8 cellular contexts compared by ENCODE assay signal in genomic region chr14:51094282-51094821, GRCh38.
DNase-seq lines count a peak whose midpoint lies in the region; ATAC-seq and TF ChIP-seq lines count a peak whose summit lies in the region.

No MANE protein-coding gene starts in this region.

- peaks cover 12% of the 10 kb centered on the region for H3K27me3 ChIP-seq in RWPE2 (ENCODE audit: insufficient read depth, poor library complexity, severe bottlenecking)

- no peaks in the 10 kb centered on the region for H3K36me3 ChIP-seq in RWPE2 (ENCODE audit: low read depth)

- H3K9me3 Mint-ChIP-seq in central memory CD8-positive, alpha-beta T cell, result no peaks in the 10 kb centered on the region
- no peaks in the 10 kb centered on the region for H3K9me3 Mint-ChIP-seq in memory B cell

- peak overlapping the region; percentile 52 for H3K4me3 ChIP-seq in RWPE2 (ENCODE audit: severe bottlenecking)

- peaks cover 24% of the 10 kb centered on the region for H3K27me3 Mint-ChIP-seq in central memory CD8-positive, alpha-beta T cell
- peaks cover 8% of the 10 kb centered on the region for H3K27me3 Mint-ChIP-seq in memory B cell

- no peak for TF ChIP-seq CTCF in RWPE2 (IDR thresholded peaks at IDR 0.05; ENCODE audit: poor library complexity, severe bottlenecking)

- H3K4me1 ChIP-seq in RWPE2 (ENCODE audit: insufficient read depth, poor library complexity, severe bottlenecking), result peaks cover 6% of the 10 kb centered on the region

- H3K36me3 Mint-ChIP-seq in central memory CD8-positive, alpha-beta T cell (ENCODE audit: insufficient read depth), result peaks cover 5% of the 10 kb centered on the region
- H3K36me3 Mint-ChIP-seq in memory B cell, result peaks cover 3% of the 10 kb centered on the region

- no peak for ATAC-seq in RWPE2 (ENCODE audit: low read depth)
- ATAC-seq in central memory CD8-positive, alpha-beta T cell (replicated peaks; ENCODE audit: extremely low read depth, poor library complexity, severe bottlenecking), result peak; percentile 11
- ATAC-seq in memory B cell (ENCODE audit: low read depth), result peak; percentile 6
- ATAC-seq in GM21786 (IDR thresholded peaks at IDR 0.05; ENCODE audit: unreplicated experiment), result no peak

- no peak overlapping the region for H3K27ac Mint-ChIP-seq in central memory CD8-positive, alpha-beta T cell (ENCODE audit: low read depth)
- H3K27ac Mint-ChIP-seq in memory B cell, result no peak overlapping the region

- peaks cover 10% of the 10 kb centered on the region for H3K4me1 Mint-ChIP-seq in central memory CD8-positive, alpha-beta T cell
- peaks cover 10% of the 10 kb centered on the region for H3K4me1 Mint-ChIP-seq in memory B cell

- H3K4me3 Mint-ChIP-seq in central memory CD8-positive, alpha-beta T cell, result peak overlapping the region; percentile 84
- H3K4me3 Mint-ChIP-seq in memory B cell, result peak overlapping the region; percentile 92

- no peak overlapping the region for H3K27ac ChIP-seq in RWPE2 (ENCODE audit: poor library complexity, severe bottlenecking)
- peak overlapping the region; percentile 97 for H3K27ac ChIP-seq in substantia nigra (ENCODE audit: low read depth, low read length, poor library complexity, severe bottlenecking)

- DNase-seq in NCI-H187 (lab: John Stamatoyannopoulos, UW) (peak; percentile 6 to 69), NCI-H187 treated with DMSO at 0.1 percent for 48 hours (lab: John Stamatoyannopoulos, UW) (no peak), RWPE2 (ENCODE audit: low spot score) (peak; percentile 73), memory B cell (ENCODE audit: low spot score in 2 of 2) (peak; percentile 17 to 48), substantia nigra (lab: John Stamatoyannopoulos, UW) (peak in 26 of 49 donors; percentile 9 to 68 (median 47)), SIG-M5 (lab: John Stamatoyannopoulos, UW) (no peak)
- no peak for DNase-seq in central memory CD8-positive, alpha-beta T cell (ENCODE audit: low spot score in 2 of 2)

- no peaks in the 10 kb centered on the region for H3K9me3 ChIP-seq in RWPE2 (ENCODE audit: severe bottlenecking)

Comparison
In these comparisons a context has a peak if more than half of its experiments do, and no peak if none do; other contexts are left out.
1. DNase-seq: peak in NCI-H187 (2 of 2), RWPE2 (single experiment), memory B cell (2 of 2) and substantia nigra (26 of 49); none in NCI-H187 treated with DMSO at 0.1 percent for 48 hours (single experiment), central memory CD8-positive, alpha-beta T cell (0 of 2) and SIG-M5 (single experiment).
2. ATAC-seq: peak in central memory CD8-positive, alpha-beta T cell (single experiment) and memory B cell (single experiment); none in RWPE2 (single experiment) and GM21786 (single experiment).